1 cellular context compared by ENCODE assay signal in genomic region chr15:36645106-36645505, GRCh38.
TF ChIP-seq lines count a peak whose summit lies in the region.

No MANE protein-coding gene starts in this region.

TF ChIP-seq in HCT116, 20 proteins besides CTCF, POLR2A, EP300 and RAD21 (continued from another document):
- no peak for TF ChIP-seq ZBTB33 (IDR thresholded peaks at IDR 0.05; ENCODE audit: extremely low read depth, insufficient replicate concordance, low read length)
- no peak for TF ChIP-seq ATF3 (IDR thresholded peaks at IDR 0.05)
